8 cellular contexts compared by ENCODE assay signal in genomic region chr11:130131957-130132850, GRCh38. TPM values are rescaled to one million over a fixed set of nuclear protein-coding genes. Genes with fewer than 3 reads are reported as not detected.
DNase-seq lines count a peak whose midpoint lies in the region; ATAC-seq, FAIRE-seq and TF ChIP-seq lines count a peak whose summit lies in the region.

No MANE protein-coding gene starts in this region.

- peak; percentile 47 for DNase-seq in GM12891 (ENCODE audit: insufficient read length, low spot score)
- DNase-seq in NCI-H748 treated with DMSO at 0.1 percent for 48 hours (lab: John Stamatoyannopoulos, UW): peak; percentile 38
- peak in 2 of 3 experiments; percentile 10 to 18 for DNase-seq in activated CD8-positive, alpha-beta memory T cell treated with anti-CD3 and anti-CD28 coated beads for 48 hours (ENCODE audit: low read depth in 2 of 3, low spot score in 2 of 3)
- peak; percentile 41 to 74 for DNase-seq in fibroblast of lung (ENCODE audit: low read depth in 2 of 2)
- no peak for DNase-seq in omental fat pad (ENCODE audit: low spot score)
- no peak for DNase-seq in lower leg skin (ENCODE audit: low spot score in 2 of 2)

- FAIRE-seq in A204.1 (lab: Jason Lieb, UNC): peak; percentile 78
- FAIRE-seq in GM12891 (lab: Jason Lieb, UNC): peak; percentile 92

- no peaks in the 10 kb centered on the region for H3K4me1 ChIP-seq in fibroblast of lung (ENCODE audit: control insufficient read depth, extremely low read depth, insufficient read depth, low read length)

- no peak overlapping the region for H3K9ac ChIP-seq in fibroblast of lung (ENCODE audit: insufficient read depth, low read length)

- no peaks in the 10 kb centered on the region for H4K20me1 ChIP-seq in fibroblast of lung (ENCODE audit: control insufficient read depth, extremely low read depth, insufficient read depth, low read length)

- H3K79me2 ChIP-seq in fibroblast of lung (ENCODE audit: control insufficient read depth, insufficient read depth, low read length): no peaks in the 10 kb centered on the region

- H3K4me2 ChIP-seq in fibroblast of lung (ENCODE audit: extremely low read depth, insufficient read depth, low read length): no peak overlapping the region

- H3K27ac ChIP-seq in fibroblast of lung (ENCODE audit: insufficient read depth, low read length): no peak overlapping the region

- peak; percentile 77 to 88 for TF ChIP-seq CTCF in fibroblast of lung (conservative IDR thresholded peaks at IDR 0.05 in 1 of 2, IDR thresholded peaks at IDR 0.05 in 1 of 2; ENCODE audit: low read depth in 1 of 2, low read length in 2 of 2)
- TF ChIP-seq CTCF in omental fat pad (IDR thresholded peaks at IDR 0.05): peak in 1 of 3 donors; percentile 55
- TF ChIP-seq CTCF in lower leg skin (IDR thresholded peaks at IDR 0.05): peak in 1 of 3 donors; percentile 89

- no peak overlapping the region for H2AFZ ChIP-seq in fibroblast of lung (ENCODE audit: low read length)

- ATAC-seq in HG03378 (IDR thresholded peaks at IDR 0.05; ENCODE audit: unreplicated experiment) (peak; percentile 82), omental fat pad (ENCODE audit: low FRiP score) (peak; percentile 68)

- peaks cover 13% of the 10 kb centered on the region for H3K36me3 ChIP-seq in fibroblast of lung (ENCODE audit: control insufficient read depth, insufficient read depth, low read length)

- no peaks in the 10 kb centered on the region for H3K9me3 ChIP-seq in fibroblast of lung (ENCODE audit: control insufficient read depth, insufficient read depth, low read depth, low read length)

- H3K4me3 ChIP-seq in fibroblast of lung (replicated peaks in 1 of 4; ENCODE audit: control extremely low read depth in 1 of 4, insufficient read depth in 1 of 4, low read depth in 3 of 4, low read length in 4 of 4) (no peak overlapping the region), lower leg skin (ENCODE audit: low read depth, poor library complexity, severe bottlenecking) (no peak overlapping the region)

- TF ChIP-seq POLR2A in GM12891 (IDR thresholded peaks at IDR 0.05; ENCODE audit: low read depth, low read length) (no peak), lower leg skin (IDR thresholded peaks at IDR 0.05) (no peak)

- WGBS in lower leg skin, 2 donors: 50 to 53% methylated on average over 9 of the region's 9 CpGs

- no peaks in the 10 kb centered on the region for H3K27me3 ChIP-seq in fibroblast of lung (ENCODE audit: control insufficient read depth, insufficient read depth, low read length)

- intact Hi-C loops in lower leg skin (cut with DNase I; ENCODE audit: low total_unique reads): no loop called here

TF ChIP-seq in GM12891, 5 proteins besides CTCF, POLR2A, EP300 and RAD21:
- TF ChIP-seq POU2F2 (IDR thresholded peaks at IDR 0.05; ENCODE audit: low read depth, low read length): no peak
- TF ChIP-seq POLR2AphosphoS5 (IDR thresholded peaks at IDR 0.05; ENCODE audit: low read depth, low read length): no peak
- no peak for TF ChIP-seq PAX5 (IDR thresholded peaks at IDR 0.05; ENCODE audit: insufficient read depth, low read length, severe bottlenecking)
- no peak for TF ChIP-seq SPI1 (IDR thresholded peaks at IDR 0.05; ENCODE audit: low read depth, low read length)
- no peak for TF ChIP-seq TAF1 (IDR thresholded peaks at IDR 0.05; ENCODE audit: low read depth, low read length)
TF ChIP-seq in GM12891: peak in this region for 0.

RNA-seq across cellular contexts. Expression of gene ST14, which starts 27.4 kb away (rescaled TPM):
- polyA plus RNA-seq in GM12891 (2012; ENCODE audit: low read depth, missing spikeins): 0.08 TPM
- total RNA-seq in fibroblast of lung (under 0.01 TPM in 2 replicates), omental fat pad (10 to 100 TPM in 2 of 4 donors, 1 to 10 TPM in 2; 4.4 to 49.1 (median 10.8) TPM), lower leg skin (100 to 1,000 TPM in 1 of 4 donors, 10 to 100 TPM in 3; 75.4 to 107 (median 87.1) TPM)
- polyA plus RNA-seq in fibroblast of lung: 0.01 TPM in 1 of 2 replicates, not detected in the other
- polyA plus RNA-seq in fibroblast of lung (2012): not detected in 2 replicates
- not detected in 2 replicates for polyA minus RNA-seq in fibroblast of lung (ENCODE audit: low replicate concordance)

Comparison
In these comparisons a context has a peak if more than half of its experiments do, and no peak if none do; other contexts are left out.
1. DNase-seq: peak in GM12891 (single experiment), NCI-H748 treated with DMSO at 0.1 percent for 48 hours (single experiment), activated CD8-positive, alpha-beta memory T cell treated with anti-CD3 and anti-CD28 coated beads for 48 hours (2 of 3) and fibroblast of lung (2 of 2); none in omental fat pad (single experiment) and lower leg skin (0 of 2).